ENCODE assay signal across 18 cellular contexts in genomic region chr12:80692114-80692513, GRCh38. TPM values are rescaled to one million over a fixed set of nuclear protein-coding genes. Genes with fewer than 3 reads are reported as not detected.
DNase-seq lines count a peak whose midpoint lies in the region; ATAC-seq and TF ChIP-seq lines count a peak whose summit lies in the region.
"Had no signal": no experiment of that assay in that cellular context is flagged by ENCODE, and none has a peak within 500 bp of the region (broad histone marks: within the 10 kb centered on the region; RNA-seq: fewer than 3 reads in every experiment).

No MANE protein-coding gene starts in this region.

- in situ Hi-C loops in G401 (cut with HindIII; ENCODE audit: low sequenced_read_pairs): no loop called here

- CTCF ChIA-PET in RWPE1 (lab: Yijun Ruan, JAX): no interaction called here

- peak; percentile 97 for DNase-seq in G401 (ENCODE audit: low spot score)
- peak; percentile 2 for DNase-seq in UCSD-AML1 (lab: John Stamatoyannopoulos, UW; ENCODE audit: unreplicated experiment)
- no peak for DNase-seq in DMS79 treated with DMSO at 0.1 percent for 48 hours (lab: John Stamatoyannopoulos, UW)
- no peak for DNase-seq in T-helper 1 cell
- no peak for DNase-seq in RWPE1 (ENCODE audit: low spot score)
- DNase-seq: activated CD8-positive, alpha-beta memory T cell treated with anti-CD3 and anti-CD28 coated beads for 24 hours; activated effector memory CD4-positive, alpha-beta T cell treated with Interleukin-2 at 50 U/mL for 16 hours; COR-L47; NCI-H2107 had no signal

- H3K27ac ChIP-seq in RWPE1: no peak overlapping the region
- H3K27ac ChIP-seq: dorsolateral prefrontal cortex, SK-N-MC had no signal

- ATAC-seq in GM21360 (IDR thresholded peaks at IDR 0.05; ENCODE audit: unreplicated experiment): peak; percentile 79
- ATAC-seq in HG03159 (IDR thresholded peaks at IDR 0.05; ENCODE audit: unreplicated experiment): peak; percentile 67
- ATAC-seq in GM19463 (IDR thresholded peaks at IDR 0.05; ENCODE audit: unreplicated experiment): no peak

- no peak for TF ChIP-seq CTCF in RWPE1 (conservative IDR thresholded peaks at IDR 0.05; ENCODE audit: low read depth)

- POLR2A ChIA-PET in RWPE1 (lab: Yijun Ruan, JAX; ENCODE audit: low non-redundant PET): no interaction called here

RNA-seq across cellular contexts. Expression of gene MYF6, which starts 15.3 kb away (rescaled TPM):
- total RNA-seq in G401 (2014; rRNA removed; shearing (Covaris generic)): not detected in 2 replicates
- total RNA-seq: fibroblast of lung, HT1080, MCF 10A had no signal

RNA-seq across cellular contexts. Expression of gene MYF5, which starts 24.6 kb away (rescaled TPM):
- total RNA-seq in G401 (2014; rRNA removed; shearing (Covaris generic)): not detected in 2 replicates
- total RNA-seq: dorsolateral prefrontal cortex, fibroblast of lung, HT1080, MCF 10A, temporal lobe had no signal

Comparison
In these comparisons a context has a peak if more than half of its experiments do, and no peak if none do; other contexts are left out.
1. DNase-seq: peak in G401 (single experiment) and UCSD-AML1 (single experiment); none in DMS79 treated with DMSO at 0.1 percent for 48 hours (single experiment), T-helper 1 cell (0 of 5) and RWPE1 (single experiment).